ENCODE assay signal across 22 cellular contexts in genomic region chr17:19016297-19016696, GRCh38. TPM values are rescaled to one million over a fixed set of nuclear protein-coding genes. Genes with fewer than 3 reads are reported as not detected.
DNase-seq lines count a peak whose midpoint lies in the region; ATAC-seq, FAIRE-seq and TF ChIP-seq lines count a peak whose summit lies in the region.
"Had no signal": no experiment of that assay in that cellular context is flagged by ENCODE, and none has a peak within 500 bp of the region (broad histone marks: within the 10 kb centered on the region; RNA-seq: fewer than 3 reads in every experiment).

No MANE protein-coding gene starts in this region.

- intact Hi-C loops in right cardiac atrium (cut with DNase I) (no loop called here), left ventricle myocardium inferior (cut with micrococcal nuclease) (no loop called here), aorta (cut with DNase I) (no loop called here)

- ATAC-seq in right cardiac atrium (no peak), aorta (ENCODE audit: low FRiP score) (no peak)
- ATAC-seq: PC-3 had no signal

- FAIRE-seq in bronchial epithelial cell (lab: Jason Lieb, UNC) (no peak), keratinocyte (lab: Jason Lieb, UNC) (peak; percentile 76)
- FAIRE-seq: GM12892, H54 had no signal

- no peaks in the 10 kb centered on the region for H3K9me1 ChIP-seq in keratinocyte (ENCODE audit: control insufficient read depth, extremely low read depth, insufficient read depth, low read length)

- H2AFZ ChIP-seq in keratinocyte (ENCODE audit: control insufficient read depth, low read length): no peak overlapping the region

- H3K9me3 ChIP-seq in right cardiac atrium (ENCODE audit: control insufficient read depth, low read length) (no peaks in the 10 kb centered on the region), left ventricle myocardium inferior (replicated peaks) (no peaks in the 10 kb centered on the region), keratinocyte (ENCODE audit: control insufficient read depth, low read depth, low read length) (no peaks in the 10 kb centered on the region), aorta (ENCODE audit: control insufficient read depth, low read length) (no peaks in the 10 kb centered on the region)
- H3K9me3 ChIP-seq: SJSA1 had no signal

- WGBS in right cardiac atrium: 85% methylated on average over 8 of the region's 8 CpGs
- 89 to 92% methylated on average over 6 to 8 of the region's 8 CpGs for WGBS in aorta, 2 donors

- no peaks in the 10 kb centered on the region for H3K36me3 ChIP-seq in left ventricle myocardium inferior
- no peaks in the 10 kb centered on the region for H3K36me3 ChIP-seq in bronchial epithelial cell (ENCODE audit: control insufficient read depth, insufficient read depth, low read length)
- H3K36me3 ChIP-seq in keratinocyte (ENCODE audit: control insufficient read depth in 2 of 2, extremely low read depth in 1 of 2, insufficient read depth in 2 of 2, low read length in 2 of 2): no peaks in the 10 kb centered on the region
- no peaks in the 10 kb centered on the region for H3K36me3 ChIP-seq in aorta (ENCODE audit: control insufficient read depth in 1 of 2, insufficient read depth in 2 of 2, low read length in 1 of 2)
- H3K36me3 ChIP-seq: SJSA1 had no signal

- H3K9ac ChIP-seq in keratinocyte (ENCODE audit: control insufficient read depth, extremely low read depth, insufficient read depth, low read length): peak overlapping the region; percentile 8

- no peaks in the 10 kb centered on the region for H3K79me2 ChIP-seq in keratinocyte (ENCODE audit: control insufficient read depth, insufficient read depth, low read length)

- no peak for TF ChIP-seq CTCF in left ventricle myocardium inferior (IDR thresholded peaks at IDR 0.05; ENCODE audit: borderline replicate concordance)
- no peak for TF ChIP-seq CTCF in bronchial epithelial cell (IDR thresholded peaks at IDR 0.05; ENCODE audit: insufficient read depth, low read length, severe bottlenecking)
- no peak for TF ChIP-seq CTCF in keratinocyte (optimal IDR thresholded peaks at IDR 0.05 in 1 of 3, IDR thresholded peaks at IDR 0.05 in 1 of 3, conservative IDR thresholded peaks at IDR 0.05 in 1 of 3; ENCODE audit: extremely low read depth in 1 of 3, insufficient read depth in 2 of 3, low read length in 3 of 3)

- DNase-seq in right cardiac atrium (peak in 2 of 3 donors; percentile 7 to 35), left ventricle myocardium inferior (no peak), bronchial epithelial cell (ENCODE audit: low read depth) (peak; percentile 50), keratinocyte (ENCODE audit: low read depth, low spot score) (no peak), aorta (peak; percentile 25 to 59), AG20443 (ENCODE audit: low spot score) (no peak), foreskin melanocyte (no peak), SW480 (ENCODE audit: low spot score) (no peak)
- DNase-seq: C1 segment of cervical spinal cord; CD8-positive, alpha-beta memory T cell; DMS53; HFFc6; NCI-H1417 treated with DMSO at 0.1 percent for 48 hours; NCI-H2029; NCI-H526; PC-3; RPMI8226 had no signal

- H3K27me3 ChIP-seq in right cardiac atrium (ENCODE audit: control insufficient read depth, insufficient read depth) (no peaks in the 10 kb centered on the region), left ventricle myocardium inferior (ENCODE audit: low read depth) (no peaks in the 10 kb centered on the region), bronchial epithelial cell (ENCODE audit: control insufficient read depth, insufficient read depth, low read length) (no peaks in the 10 kb centered on the region), keratinocyte (ENCODE audit: control insufficient read depth, extremely low read depth, insufficient read depth, low read length) (no peaks in the 10 kb centered on the region), aorta (ENCODE audit: control insufficient read depth in 1 of 2, insufficient read depth in 2 of 2, low read length in 1 of 2) (no peaks in the 10 kb centered on the region)
- H3K27me3 ChIP-seq: SJSA1 had no signal

- dilution Hi-C loops in keratinocyte (cut with MboI; ENCODE audit: extremely low pct_ligation_motif_present, low sequenced_read_pairs): no loop called here

- no peaks in the 10 kb centered on the region for H4K20me1 ChIP-seq in keratinocyte (ENCODE audit: control insufficient read depth, extremely low read depth, insufficient read depth, low read length)

- H3K27ac ChIP-seq in right cardiac atrium (ENCODE audit: low read length) (no peak overlapping the region), left ventricle myocardium inferior (replicated peaks) (no peak overlapping the region), keratinocyte (ENCODE audit: control insufficient read depth, insufficient read depth, low read length) (peak overlapping the region; percentile 13), aorta (ENCODE audit: low read depth in 1 of 2, low read length in 2 of 2) (no peak overlapping the region)
- H3K27ac ChIP-seq: HL-60, SJSA1 had no signal

- no peak overlapping the region for H3K4me3 ChIP-seq in right cardiac atrium (ENCODE audit: low read length)
- H3K4me3 ChIP-seq in left ventricle myocardium inferior: no peak overlapping the region
- no peak overlapping the region for H3K4me3 ChIP-seq in bronchial epithelial cell (ENCODE audit: low read depth, low read length)
- H3K4me3 ChIP-seq in keratinocyte (ENCODE audit: control insufficient read depth in 2 of 3, extremely low read depth in 1 of 3, insufficient read depth in 2 of 3, low read depth in 1 of 3, low read length in 3 of 3): no peak overlapping the region
- H3K4me3 ChIP-seq in aorta (ENCODE audit: low read length in 2 of 2): no peak overlapping the region
- H3K4me3 ChIP-seq: SJSA1 had no signal

- H3K4me1 ChIP-seq in right cardiac atrium (ENCODE audit: control insufficient read depth, insufficient read depth, low read length): no peaks in the 10 kb centered on the region
- H3K4me1 ChIP-seq in left ventricle myocardium inferior: no peaks in the 10 kb centered on the region
- H3K4me1 ChIP-seq in keratinocyte (ENCODE audit: control insufficient read depth, extremely low read depth, insufficient read depth, low read length): peaks cover 35% of the 10 kb centered on the region
- H3K4me1 ChIP-seq in aorta (ENCODE audit: control insufficient read depth in 1 of 2, insufficient read depth in 2 of 2, low read length in 2 of 2): no peaks in the 10 kb centered on the region

- H3K4me2 ChIP-seq in keratinocyte (ENCODE audit: control insufficient read depth, extremely low read depth, insufficient read depth, low read depth, low read length): peak overlapping the region; percentile 9

RNA-seq across cellular contexts. Expression of gene FAM83G, which starts 11.7 kb away (rescaled TPM):
- total RNA-seq in right cardiac atrium (10 to 100 TPM; 27.7 to 40.2 (median 30.3) TPM), left ventricle myocardium inferior (2.2 TPM), bronchial epithelial cell (28.4 and 35.5 TPM in 2 replicates), aorta (10 to 100 TPM in 1 of 2 donors, 1 to 10 TPM in 1; 7.1 to 12.9 TPM)
- polyA plus RNA-seq in right cardiac atrium (18.7 TPM), keratinocyte (23.2 to 29.8 TPM (median 23.7 TPM) in 3 replicates), aorta (1 to 10 TPM; 2.5 to 3.4 TPM)
- polyA plus RNA-seq in keratinocyte (2011; ENCODE audit: low read depth): 17.7 TPM
- 15.2 and 25.5 TPM in 2 replicates for polyA plus RNA-seq in keratinocyte (2011; cell fraction: cytosol; rRNA removed)
- 57.1 and 69.8 TPM in 2 replicates for polyA plus RNA-seq in keratinocyte (2011; cell fraction: nucleus; rRNA removed)
- polyA plus RNA-seq in keratinocyte (2012; ENCODE audit: low replicate concordance): 30.2 and 48.6 TPM in 2 replicates
- polyA minus RNA-seq in keratinocyte: 29.1 to 51.3 TPM (median 33.1 TPM) in 3 replicates
- 58.1 TPM for polyA minus RNA-seq in keratinocyte (2011; cell fraction: cytosol; rRNA and poly(A)+ RNA removed)
- polyA minus RNA-seq in keratinocyte (2011; cell fraction: nucleus; rRNA and poly(A)+ RNA removed): 67.7 and 69.3 TPM in 2 replicates

RNA-seq across cellular contexts. Expression of gene GRAP, which starts 30.5 kb away (rescaled TPM):
- total RNA-seq in right cardiac atrium: 1 to 10 TPM; 2.8 to 4.1 (median 3.6) TPM
- polyA plus RNA-seq in right cardiac atrium: 2.3 TPM
- 1.7 TPM for total RNA-seq in left ventricle myocardium inferior
- not detected in 2 replicates for total RNA-seq in bronchial epithelial cell
- polyA plus RNA-seq in keratinocyte: 0.02 to 0.05 TPM (median 0.03 TPM) in 3 replicates
- polyA plus RNA-seq in keratinocyte (2011; ENCODE audit: low read depth): not detected
- polyA plus RNA-seq in keratinocyte (2011; cell fraction: cytosol; rRNA removed): 0.04 TPM in 1 of 2 replicates, not detected in the other
- polyA plus RNA-seq in keratinocyte (2011; cell fraction: nucleus; rRNA removed): 0.12 TPM in 1 of 2 replicates, not detected in the other
- polyA plus RNA-seq in keratinocyte (2012; ENCODE audit: low replicate concordance): not detected in 2 replicates
- polyA minus RNA-seq in keratinocyte: not detected in 3 replicates
- polyA minus RNA-seq in keratinocyte (2011; cell fraction: cytosol; rRNA and poly(A)+ RNA removed): not detected
- polyA minus RNA-seq in keratinocyte (2011; cell fraction: nucleus; rRNA and poly(A)+ RNA removed): not detected in 2 replicates
- total RNA-seq in aorta: 1 to 10 TPM; 4.0 to 6.3 TPM
- 1 to 10 TPM in 1 of 2 donors, under 1 TPM in 1; 0.87 to 2.4 TPM for polyA plus RNA-seq in aorta
- total RNA-seq: MCF 10A, PC-3 had no signal

Comparison
In these comparisons a context has a peak if more than half of its experiments do, and no peak if none do; other contexts are left out.
1. DNase-seq: peak in right cardiac atrium (2 of 3), bronchial epithelial cell (single experiment) and aorta (2 of 2); none in left ventricle myocardium inferior (single experiment), keratinocyte (single experiment), AG20443 (single experiment), foreskin melanocyte (single experiment) and SW480 (single experiment).